Comparison of ENCODE assay signal across 1 cellular context in the genomic region with DNA sequence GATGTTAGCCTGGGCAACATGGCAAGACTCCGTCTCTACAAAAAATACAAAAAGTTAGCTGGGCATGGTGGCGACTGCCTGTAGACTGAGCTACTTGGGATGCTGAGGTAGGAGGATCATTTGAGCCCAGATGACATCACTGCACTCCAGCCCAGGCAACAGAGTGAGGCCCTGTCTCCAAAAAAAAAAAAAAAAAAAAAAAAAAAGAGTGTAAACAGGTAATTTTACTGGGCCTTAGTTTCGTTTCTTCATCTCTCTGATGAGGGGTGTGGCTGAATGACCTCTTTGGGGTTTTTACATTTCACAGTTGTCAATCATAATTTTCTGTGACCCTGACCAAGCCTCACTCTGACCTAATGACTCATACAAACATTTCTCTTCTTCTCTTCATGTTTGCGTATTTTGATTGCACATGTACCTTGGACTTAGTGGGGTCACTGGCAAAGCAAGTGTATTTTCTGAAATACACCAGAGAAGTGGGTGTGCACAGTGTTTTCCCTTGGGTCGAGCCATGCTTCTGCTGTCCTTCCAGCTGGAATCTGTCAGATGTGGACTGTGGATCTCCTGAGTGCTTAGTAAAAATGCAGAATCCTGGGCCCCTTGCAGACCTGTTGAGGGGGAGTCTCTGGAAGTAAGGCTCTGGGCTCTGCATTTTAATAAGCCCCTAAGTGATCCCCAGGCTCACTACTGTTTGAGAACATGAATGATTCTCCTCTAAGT.
TF ChIP-seq lines count a peak whose summit lies in the region.

No MANE protein-coding gene starts in this region.

TF ChIP-seq in GM12878, 131 proteins besides CTCF, POLR2A, EP300 and RAD21 (continued from another document and continues in another):
- TF ChIP-seq, protein P1, sequence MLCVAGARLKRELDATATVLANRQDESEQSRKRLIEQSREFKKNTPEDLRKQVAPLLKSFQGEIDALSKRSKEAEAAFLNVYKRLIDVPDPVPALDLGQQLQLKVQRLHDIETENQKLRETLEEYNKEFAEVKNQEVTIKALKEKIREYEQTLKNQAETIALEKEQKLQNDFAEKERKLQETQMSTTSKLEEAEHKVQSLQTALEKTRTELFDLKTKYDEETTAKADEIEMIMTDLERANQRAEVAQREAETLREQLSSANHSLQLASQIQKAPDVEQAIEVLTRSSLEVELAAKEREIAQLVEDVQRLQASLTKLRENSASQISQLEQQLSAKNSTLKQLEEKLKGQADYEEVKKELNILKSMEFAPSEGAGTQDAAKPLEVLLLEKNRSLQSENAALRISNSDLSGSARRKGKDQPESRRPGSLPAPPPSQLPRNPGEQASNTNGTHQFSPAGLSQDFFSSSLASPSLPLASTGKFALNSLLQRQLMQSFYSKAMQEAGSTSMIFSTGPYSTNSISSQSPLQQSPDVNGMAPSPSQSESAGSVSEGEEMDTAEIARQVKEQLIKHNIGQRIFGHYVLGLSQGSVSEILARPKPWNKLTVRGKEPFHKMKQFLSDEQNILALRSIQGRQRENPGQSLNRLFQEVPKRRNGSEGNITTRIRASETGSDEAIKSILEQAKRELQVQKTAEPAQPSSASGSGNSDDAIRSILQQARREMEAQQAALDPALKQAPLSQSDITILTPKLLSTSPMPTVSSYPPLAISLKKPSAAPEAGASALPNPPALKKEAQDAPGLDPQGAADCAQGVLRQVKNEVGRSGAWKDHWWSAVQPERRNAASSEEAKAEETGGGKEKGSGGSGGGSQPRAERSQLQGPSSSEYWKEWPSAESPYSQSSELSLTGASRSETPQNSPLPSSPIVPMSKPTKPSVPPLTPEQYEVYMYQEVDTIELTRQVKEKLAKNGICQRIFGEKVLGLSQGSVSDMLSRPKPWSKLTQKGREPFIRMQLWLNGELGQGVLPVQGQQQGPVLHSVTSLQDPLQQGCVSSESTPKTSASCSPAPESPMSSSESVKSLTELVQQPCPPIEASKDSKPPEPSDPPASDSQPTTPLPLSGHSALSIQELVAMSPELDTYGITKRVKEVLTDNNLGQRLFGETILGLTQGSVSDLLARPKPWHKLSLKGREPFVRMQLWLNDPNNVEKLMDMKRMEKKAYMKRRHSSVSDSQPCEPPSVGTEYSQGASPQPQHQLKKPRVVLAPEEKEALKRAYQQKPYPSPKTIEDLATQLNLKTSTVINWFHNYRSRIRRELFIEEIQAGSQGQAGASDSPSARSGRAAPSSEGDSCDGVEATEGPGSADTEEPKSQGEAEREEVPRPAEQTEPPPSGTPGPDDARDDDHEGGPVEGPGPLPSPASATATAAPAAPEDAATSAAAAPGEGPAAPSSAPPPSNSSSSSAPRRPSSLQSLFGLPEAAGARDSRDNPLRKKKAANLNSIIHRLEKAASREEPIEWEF (IDR thresholded peaks at IDR 0.05; ENCODE audit: insufficient replicate concordance, low read depth, low read length) = no peak
- TF ChIP-seq ZNF207 (IDR thresholded peaks at IDR 0.05; ENCODE audit: borderline replicate concordance) = no peak
- peak; percentile 78 for TF ChIP-seq DPF2 (IDR thresholded peaks at IDR 0.05)
- no peak for TF ChIP-seq WRNIP1 (IDR thresholded peaks at IDR 0.05; ENCODE audit: borderline replicate concordance, low read depth, low read length)
- no peak for TF ChIP-seq ZBTB33 (IDR thresholded peaks at IDR 0.05)
- TF ChIP-seq, protein P2, sequence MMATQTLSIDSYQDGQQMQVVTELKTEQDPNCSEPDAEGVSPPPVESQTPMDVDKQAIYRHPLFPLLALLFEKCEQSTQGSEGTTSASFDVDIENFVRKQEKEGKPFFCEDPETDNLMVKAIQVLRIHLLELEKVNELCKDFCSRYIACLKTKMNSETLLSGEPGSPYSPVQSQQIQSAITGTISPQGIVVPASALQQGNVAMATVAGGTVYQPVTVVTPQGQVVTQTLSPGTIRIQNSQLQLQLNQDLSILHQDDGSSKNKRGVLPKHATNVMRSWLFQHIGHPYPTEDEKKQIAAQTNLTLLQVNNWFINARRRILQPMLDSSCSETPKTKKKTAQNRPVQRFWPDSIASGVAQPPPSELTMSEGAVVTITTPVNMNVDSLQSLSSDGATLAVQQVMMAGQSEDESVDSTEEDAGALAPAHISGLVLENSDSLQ (IDR thresholded peaks at IDR 0.05) = peak; percentile 95
- no peak for TF ChIP-seq CBX5 (IDR thresholded peaks at IDR 0.05; ENCODE audit: low read depth)
- 0 out of 2 replicates have a peak, but pooled peaks have one; percentile 40 for TF ChIP-seq ZBED1 (IDR thresholded peaks at IDR 0.05; ENCODE audit: borderline replicate concordance)
- TF ChIP-seq ZNF24 (IDR thresholded peaks at IDR 0.05) = no peak
- TF ChIP-seq, protein P3, sequence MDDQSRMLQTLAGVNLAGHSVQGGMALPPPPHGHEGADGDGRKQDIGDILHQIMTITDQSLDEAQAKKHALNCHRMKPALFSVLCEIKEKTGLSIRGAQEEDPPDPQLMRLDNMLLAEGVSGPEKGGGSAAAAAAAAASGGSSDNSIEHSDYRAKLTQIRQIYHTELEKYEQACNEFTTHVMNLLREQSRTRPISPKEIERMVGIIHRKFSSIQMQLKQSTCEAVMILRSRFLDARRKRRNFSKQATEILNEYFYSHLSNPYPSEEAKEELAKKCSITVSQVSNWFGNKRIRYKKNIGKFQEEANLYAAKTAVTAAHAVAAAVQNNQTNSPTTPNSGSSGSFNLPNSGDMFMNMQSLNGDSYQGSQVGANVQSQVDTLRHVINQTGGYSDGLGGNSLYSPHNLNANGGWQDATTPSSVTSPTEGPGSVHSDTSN (IDR thresholded peaks at IDR 0.05; ENCODE audit: insufficient replicate concordance, low read depth, low read length) = peak; percentile 73
- TF ChIP-seq PRDM15 (CRISPR knock-in tag; IDR thresholded peaks at IDR 0.05) = no peak
- TF ChIP-seq MLLT1 (IDR thresholded peaks at IDR 0.05) = 0 out of 2 replicates have a peak, but pooled peaks have one; percentile 40
- TF ChIP-seq ZNF622 (IDR thresholded peaks at IDR 0.05) = no peak
- no peak for TF ChIP-seq RFX5 (IDR thresholded peaks at IDR 0.05; ENCODE audit: low read depth, low read length)
- peak; percentile 46; the same call in 1 of the 2 replicates for TF ChIP-seq IKZF1 (conservative IDR thresholded peaks at IDR 0.05)
- no peak for TF ChIP-seq FOXM1 (IDR thresholded peaks at IDR 0.05; ENCODE audit: low read depth, low read length)
- TF ChIP-seq ATF7 (IDR thresholded peaks at IDR 0.05; ENCODE audit: low read depth) = peak; percentile 95
- TF ChIP-seq ASH2L (IDR thresholded peaks at IDR 0.05; ENCODE audit: borderline replicate concordance, low read depth) = no peak
- TF ChIP-seq ATF2 (IDR thresholded peaks at IDR 0.05; ENCODE audit: low read length) = peak; percentile 42; the same call in 1 of the 2 replicates
- TF ChIP-seq E2F8 (IDR thresholded peaks at IDR 0.05; ENCODE audit: low read depth, partially characterized antibody) = peak; percentile 15
- TF ChIP-seq MXI1 (IDR thresholded peaks at IDR 0.05; ENCODE audit: low read depth, low read length) = no peak
- no peak for TF ChIP-seq RCOR1 (conservative IDR thresholded peaks at IDR 0.05; ENCODE audit: low read depth, low read length)
- TF ChIP-seq YBX1 (IDR thresholded peaks at IDR 0.05) = no peak
- peak; percentile 87 for TF ChIP-seq NR2C1 (IDR thresholded peaks at IDR 0.05)
- TF ChIP-seq EED (IDR thresholded peaks at IDR 0.05; ENCODE audit: low read depth) = 0 out of 2 replicates have a peak, but pooled peaks have one; percentile 24
- TF ChIP-seq ESRRA (IDR thresholded peaks at IDR 0.05; ENCODE audit: low read length) = 0 out of 2 replicates have a peak, but pooled peaks have one; percentile 48
- peak; percentile 89 for TF ChIP-seq MTA2 (IDR thresholded peaks at IDR 0.05; ENCODE audit: low read depth)
- TF ChIP-seq ZNF384 (IDR thresholded peaks at IDR 0.05; ENCODE audit: borderline replicate concordance, low read depth, low read length) = peak; percentile 93
- peak; percentile 72; the same call in 1 of the 2 replicates for TF ChIP-seq SMARCA5 (IDR thresholded peaks at IDR 0.05)
- TF ChIP-seq IKZF2 (IDR thresholded peaks at IDR 0.05) = peak; percentile 58 to 59; a peak in 2 of 4 replicates
- peak; percentile 65 for TF ChIP-seq NBN (IDR thresholded peaks at IDR 0.05)
- TF ChIP-seq CREM (IDR thresholded peaks at IDR 0.05; ENCODE audit: low read depth) = 0 out of 2 replicates have a peak, but pooled peaks have one; percentile 9
- no peak for TF ChIP-seq ZNF274 (IDR thresholded peaks at IDR 0.05; ENCODE audit: insufficient read depth, insufficient read length)
- no peak for TF ChIP-seq SREBF2 (IDR thresholded peaks at IDR 0.05; ENCODE audit: low read length)
